In genomic region chr10:103231047-103231551, GRCh38 we compare ENCODE assay signal across 10 cellular contexts. TPM values are rescaled to one million over a fixed set of nuclear protein-coding genes. Genes with fewer than 3 reads are reported as not detected.
DNase-seq lines count a peak whose midpoint lies in the region; ATAC-seq and TF ChIP-seq lines count a peak whose summit lies in the region.
"Had no signal": no experiment of that assay in that cellular context is flagged by ENCODE, and none has a peak within 500 bp of the region (broad histone marks: within the 10 kb centered on the region; RNA-seq: fewer than 3 reads in every experiment).

No MANE protein-coding gene starts in this region.

- H3K9me3 Mint-ChIP-seq in MCF 10A (ENCODE audit: unreplicated experiment): no peaks in the 10 kb centered on the region

- no peak overlapping the region for H3K27ac Mint-ChIP-seq in MCF 10A (ENCODE audit: low read depth, unreplicated experiment)

- POLR2A ChIA-PET in MCF 10A (lab: Yijun Ruan, JAX): interaction anchor here (0.9 to 2.0 kb wide), 6 partner anchors 11 to 587 kb away, joined by 3 to 22 read pairs (median 5); partner anchors contain the start of genes NT5C2 and TRIM8

- no peak for TF ChIP-seq CTCF in MCF 10A (IDR thresholded peaks at IDR 0.05; ENCODE audit: unreplicated experiment)

- H3K4me3 Mint-ChIP-seq in MCF 10A (ENCODE audit: unreplicated experiment): no peak overlapping the region

- H3K4me1 Mint-ChIP-seq in MCF 10A (ENCODE audit: insufficient read depth, unreplicated experiment): peaks cover 17% of the 10 kb centered on the region

- H3K27me3 Mint-ChIP-seq in MCF 10A (ENCODE audit: insufficient read depth, unreplicated experiment): no peaks in the 10 kb centered on the region

- no peaks in the 10 kb centered on the region for H3K36me3 Mint-ChIP-seq in MCF 10A (ENCODE audit: insufficient read depth, unreplicated experiment)

- no TSS peak for BruUV-seq in MCF 10A (replicated peaks; lab: Mats Ljungman, UMichigan)

- CTCF ChIA-PET in MCF 10A (lab: Yijun Ruan, JAX): interaction anchor here (0.6 to 2.3 kb wide), 7 partner anchors 13 to 444 kb away, joined by 3 to 20 read pairs (median 4); no protein-coding TSS in a partner anchor

- no peak for ATAC-seq in GM21723 (IDR thresholded peaks at IDR 0.05; ENCODE audit: unreplicated experiment)
- no peak for ATAC-seq in HG03460 (IDR thresholded peaks at IDR 0.05; ENCODE audit: unreplicated experiment)

- peak; percentile 72 for DNase-seq in HK-2 (ENCODE audit: unreplicated experiment)
- DNase-seq in MCF 10A (ENCODE audit: unreplicated experiment): peak; percentile 79
- DNase-seq in iPS-NIHi7 (ENCODE audit: extremely low spot score): peak; percentile 54
- DNase-seq in smooth muscle cell of the brain vasculature (ENCODE audit: low read depth, low spot score): peak; percentile 59
- no peak for DNase-seq in NCI-H446 treated with DMSO at 0.1 percent for 48 hours (lab: John Stamatoyannopoulos, UW)
- no peak for DNase-seq in Ammon's horn (ENCODE audit: low spot score)
- DNase-seq: MM.1S, spleen had no signal

- intact Hi-C loops in MCF 10A (cut with micrococcal nuclease): no loop called here

RNA-seq across cellular contexts. Expression of gene RPEL1, which starts 14.6 kb away (rescaled TPM):
- not detected in 2 replicates for total RNA-seq in MCF 10A (2022)

RNA-seq across cellular contexts. Expression of gene NT5C2, which starts 38.0 kb away (rescaled TPM):
- 52.2 and 53.6 TPM in 2 replicates for total RNA-seq in MCF 10A (2022)

RNA-seq across cellular contexts. Expression of gene INA, which starts 45.8 kb away (rescaled TPM):
- not detected in 2 replicates for total RNA-seq in MCF 10A (2022)
- total RNA-seq: spleen had no signal

Comparison
In these comparisons a context has a peak if more than half of its experiments do, and no peak if none do; other contexts are left out.
1. DNase-seq: peak in HK-2 (single experiment), MCF 10A (single experiment), iPS-NIHi7 (single experiment) and smooth muscle cell of the brain vasculature (single experiment); none in NCI-H446 treated with DMSO at 0.1 percent for 48 hours (single experiment) and Ammon's horn (single experiment).